In the genomic region with DNA sequence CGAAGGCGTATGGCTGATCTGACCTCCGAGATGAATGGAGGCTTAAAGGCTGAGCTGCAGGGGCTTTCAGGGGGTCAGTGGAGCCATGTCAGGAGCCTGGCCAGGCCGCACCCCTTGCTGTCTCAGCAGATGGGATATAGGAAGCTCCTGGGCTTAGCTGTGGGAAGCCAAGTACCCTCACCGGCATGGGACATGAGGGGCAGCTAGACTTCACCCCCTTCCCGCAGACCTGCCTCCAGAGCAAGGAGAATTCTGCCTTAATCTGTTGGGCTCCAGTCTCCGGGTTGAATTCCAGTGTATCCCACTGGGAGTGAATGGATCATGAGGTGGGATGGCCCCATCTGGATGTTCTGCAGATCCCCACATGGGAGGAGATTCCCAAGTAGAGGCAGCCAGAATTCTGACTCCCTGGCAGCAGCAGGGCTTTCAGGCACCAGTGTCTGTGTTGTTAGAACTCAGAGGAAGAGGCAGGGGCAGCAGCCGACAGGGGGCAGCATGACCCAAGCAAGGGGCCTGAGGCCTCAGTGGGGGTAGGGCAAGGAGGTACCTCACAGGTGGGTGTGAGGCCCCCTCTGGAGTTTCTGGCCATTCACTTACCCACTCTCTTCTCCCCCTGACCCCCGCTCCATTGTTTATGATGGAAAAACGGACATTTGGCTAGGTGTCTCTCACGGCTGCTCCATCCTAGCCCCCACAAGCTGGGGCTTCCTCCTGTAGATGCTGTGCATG, we compare ENCODE assay signal across 1 cellular context.
A peak's percentile ranks its signal among the peaks of the same experiment; 100 is the strongest.
TF ChIP-seq lines count a peak whose summit lies in the region.

No MANE protein-coding gene starts in this region.

TF ChIP-seq in H1, 55 proteins besides CTCF, POLR2A, EP300 and RAD21:
- no peak for TF ChIP-seq HDAC6 (IDR thresholded peaks at IDR 0.05; ENCODE audit: low read depth, low read length)
- TF ChIP-seq ATF2 (IDR thresholded peaks at IDR 0.05; ENCODE audit: low read length) = no peak
- peak in 1 of 2 experiments; percentile 72; a peak in 1 of 4 replicates for TF ChIP-seq HDAC2 (IDR thresholded peaks at IDR 0.05; ENCODE audit: borderline replicate concordance in 1 of 2, low read depth in 2 of 2, low read length in 2 of 2)
- no peak for TF ChIP-seq KDM1A (IDR thresholded peaks at IDR 0.05; ENCODE audit: borderline replicate concordance, low read length)
- TF ChIP-seq POLR2AphosphoS5 (IDR thresholded peaks at IDR 0.05; ENCODE audit: low read depth, low read length) = peak; percentile 29; the same call in 1 of the 2 replicates
- TF ChIP-seq CHD2 (IDR thresholded peaks at IDR 0.05; ENCODE audit: low read length) = 0 out of 2 replicates have a peak, but pooled peaks have one; percentile 45
- TF ChIP-seq GTF2F1 (IDR thresholded peaks at IDR 0.05; ENCODE audit: borderline replicate concordance, low read depth, low read length) = no peak
- TF ChIP-seq TCF12 (IDR thresholded peaks at IDR 0.05; ENCODE audit: low read depth, low read length) = peak; percentile 54; the same call in 1 of the 2 replicates
- TF ChIP-seq RXRA (IDR thresholded peaks at IDR 0.05; ENCODE audit: insufficient read depth, low read depth, low read length) = no peak
- no peak for TF ChIP-seq BACH1 (IDR thresholded peaks at IDR 0.05; ENCODE audit: low read length)
- no peak for TF ChIP-seq MAFK (IDR thresholded peaks at IDR 0.05; ENCODE audit: low read depth, low read length)
- TF ChIP-seq SP2 (IDR thresholded peaks at IDR 0.05; ENCODE audit: low read length) = no peak
- TF ChIP-seq TAF1 (IDR thresholded peaks at IDR 0.05; ENCODE audit: low read depth, low read length) = no peak
- no peak for TF ChIP-seq RFX5 (IDR thresholded peaks at IDR 0.05; ENCODE audit: borderline replicate concordance, low read depth, low read length)
- TF ChIP-seq RNF2 (IDR thresholded peaks at IDR 0.05; ENCODE audit: borderline replicate concordance, low read depth, low read length, missing control alignments, poor library complexity, severe bottlenecking) = no peak
- TF ChIP-seq JUND (IDR thresholded peaks at IDR 0.05; ENCODE audit: low read length) = peak; percentile 31; the same call in 1 of the 2 replicates
- no peak for TF ChIP-seq SIN3A (conservative IDR thresholded peaks at IDR 0.05 in 1 of 2, IDR thresholded peaks at IDR 0.05 in 1 of 2; ENCODE audit: low read depth in 1 of 2, low read length in 2 of 2)
- no peak for TF ChIP-seq NRF1 (IDR thresholded peaks at IDR 0.05; ENCODE audit: low read depth, low read length)
